In genomic region chr6:88360203-88360797, GRCh38 we compare ENCODE assay signal across 10 cellular contexts.
DNase-seq lines count a peak whose midpoint lies in the region; ATAC-seq, FAIRE-seq and TF ChIP-seq lines count a peak whose summit lies in the region.
"Had no signal": no experiment of that assay in that cellular context is flagged by ENCODE, and none has a peak within 500 bp of the region (broad histone marks: within the 10 kb centered on the region; RNA-seq: fewer than 3 reads in every experiment).

No MANE protein-coding gene starts in this region.

- peak overlapping the region; percentile 23 for H3K9ac ChIP-seq in astrocyte (ENCODE audit: low read length)

- no peak overlapping the region for H3K4me3 Mint-ChIP-seq in astrocyte (ENCODE audit: unreplicated experiment)

- H3K27me3 Mint-ChIP-seq in astrocyte (ENCODE audit: low read depth, unreplicated experiment): no peaks in the 10 kb centered on the region

- H4K20me1 ChIP-seq in astrocyte (ENCODE audit: insufficient read depth, low read length): no peaks in the 10 kb centered on the region

- H3K4me1 Mint-ChIP-seq in astrocyte (ENCODE audit: low read depth, unreplicated experiment): peaks cover 21% of the 10 kb centered on the region

- H3K4me3 ChIP-seq in astrocyte (ENCODE audit: insufficient read depth, low read depth, low read length) (no peak overlapping the region), fibroblast of villous mesenchyme (ENCODE audit: low read depth, low read length) (no peak overlapping the region)
- H3K4me3 ChIP-seq: hepatocyte had no signal

- FAIRE-seq in astrocyte (lab: Jason Lieb, UNC) (peak; percentile 73), urothelium cell line (lab: Jason Lieb, UNC) (no peak)

- peak overlapping the region; percentile 43 for H3K27ac ChIP-seq in astrocyte (ENCODE audit: low read depth, low read length)
- H3K27ac ChIP-seq: hepatocyte had no signal

- H3K79me2 ChIP-seq in astrocyte (ENCODE audit: insufficient read depth, low read length): no peaks in the 10 kb centered on the region
- H3K79me2 ChIP-seq: hepatocyte had no signal

- H3K36me3 Mint-ChIP-seq in astrocyte (ENCODE audit: low read depth, unreplicated experiment): no peaks in the 10 kb centered on the region

- H3K27ac Mint-ChIP-seq in astrocyte (ENCODE audit: unreplicated experiment): no peak overlapping the region

- TF ChIP-seq CTCF in astrocyte (IDR thresholded peaks at IDR 0.05; ENCODE audit: insufficient read depth, low read depth, low read length) (no peak), fibroblast of villous mesenchyme (IDR thresholded peaks at IDR 0.05; ENCODE audit: insufficient read depth, low read depth, low read length) (no peak)

- peak; percentile 86 for DNase-seq in HS-5 (ENCODE audit: low read depth)
- peak; percentile 82 for DNase-seq in astrocyte (ENCODE audit: low read depth)
- peak; percentile 65 for DNase-seq in fibroblast of villous mesenchyme (ENCODE audit: low read depth)
- peak; percentile 32 for DNase-seq in urothelium cell line (ENCODE audit: low spot score)
- DNase-seq in dermis blood vessel endothelial cell: no peak
- DNase-seq: NCI-H1092 treated with DMSO at 0.1 percent for 48 hours had no signal

- ATAC-seq in HG03039 (IDR thresholded peaks at IDR 0.05; ENCODE audit: unreplicated experiment): no peak
- ATAC-seq in HG03108 (IDR thresholded peaks at IDR 0.05; ENCODE audit: unreplicated experiment): no peak
- ATAC-seq: activated CD4-positive, CD25-positive, alpha-beta regulatory T cell treated with anti-CD3 and anti-CD28 coated beads, Interleukin-2, amount 50 U/mL, for 24 hours had no signal

- peaks cover 21% of the 10 kb centered on the region for H3K4me1 ChIP-seq in astrocyte (ENCODE audit: insufficient read depth, low read length)

- no peaks in the 10 kb centered on the region for H3K36me3 ChIP-seq in astrocyte (ENCODE audit: insufficient read depth, low read length)

- H3K9me3 Mint-ChIP-seq in astrocyte (ENCODE audit: unreplicated experiment): no peaks in the 10 kb centered on the region

- H3K27me3 ChIP-seq in astrocyte (ENCODE audit: insufficient read depth, low read length): no peaks in the 10 kb centered on the region
- H3K27me3 ChIP-seq: hepatocyte had no signal

- H3K9me3 ChIP-seq in astrocyte (ENCODE audit: insufficient read depth, low read depth, low read length): no peaks in the 10 kb centered on the region

- peak overlapping the region; percentile 14 for H2AFZ ChIP-seq in astrocyte (ENCODE audit: low read depth, low read length)
- H2AFZ ChIP-seq: hepatocyte had no signal

- H3K4me2 ChIP-seq in astrocyte (ENCODE audit: low read length): peak overlapping the region; percentile 65
- H3K4me2 ChIP-seq: hepatocyte had no signal
